Comparison of ENCODE assay signal across 22 cellular contexts in genomic region chr7:158403013-158403821, GRCh38.
"Had no signal": no experiment of that assay in that cellular context is flagged by ENCODE, and none has a peak within 500 bp of the region (broad histone marks: within the 10 kb centered on the region; RNA-seq: fewer than 3 reads in every experiment).

No MANE protein-coding gene starts in this region.

- H3K4me3 Mint-ChIP-seq: activated CD4-positive, alpha-beta T cell treated with anti-CD3 and anti-CD28 coated beads, Interleukin-2, amount 10 ng/mL, durations not matched to agents 7 days and 5 days; neural crest cell; stimulated activated naive CD8-positive, alpha-beta T cell treated with anti-CD3 and anti-CD28 coated beads, Interleukin-15, amount 100 ng/mL, for 72 hours; T-helper 17 cell had no signal

- FAIRE-seq: endometrium, frontal cortex, islet of Langerhans, pancreas had no signal

- DNase-seq: activated CD4-positive, alpha-beta T cell treated with anti-CD3 and anti-CD28 coated beads, Interleukin-2, amount 10 ng/mL, durations not matched to agents 7 days and 5 days; activated CD4-positive, CD25-positive, alpha-beta regulatory T cell; activated T-cell treated with anti-CD3 and anti-CD28 coated beads for 4 hours; amniotic stem cell; brain microvascular endothelial cell; cerebellar nuclear complex; heart right ventricle; left ventricle myocardium inferior; mesendoderm; pancreas; retina; stimulated activated CD4-positive, alpha-beta T cell treated with anti-CD3 and anti-CD28 coated beads, Interleukin-4, amount 100 ng/mL, for 4 hours; stimulated activated naive CD8-positive, alpha-beta T cell treated with anti-CD3 and anti-CD28 coated beads, Interleukin-15, amount 100 ng/mL, for 72 hours; T-helper 17 cell; testis had no signal

- H3K36me3 ChIP-seq: brain microvascular endothelial cell, heart right ventricle, left ventricle myocardium inferior, pancreas had no signal

- H3K27me3 Mint-ChIP-seq: activated CD4-positive, alpha-beta T cell treated with anti-CD3 and anti-CD28 coated beads, Interleukin-2, amount 10 ng/mL, durations not matched to agents 7 days and 5 days had no signal

- H3K9me3 ChIP-seq: pancreas, testis had no signal

- H3K27ac Mint-ChIP-seq: activated CD4-positive, alpha-beta T cell treated with anti-CD3 and anti-CD28 coated beads, Interleukin-2, amount 10 ng/mL, durations not matched to agents 7 days and 5 days; activated naive CD4-positive, alpha-beta T cell treated with anti-CD3 and anti-CD28 coated beads, Interleukin-2, amount 50 U/mL, for 72 hours; activated T-helper 2 cell treated with anti-CD3 and anti-CD28 coated beads, Interferon-gamma antibody, Interleukin-2, Interleukin-4, amounts not matched to agents 10 μg/mL and 5 μg/mL and 100 μg/mL, durations not matched to agents 14 hours and 24 hours and 36 hours; stimulated activated naive CD8-positive, alpha-beta T cell treated with anti-CD3 and anti-CD28 coated beads, Interleukin-15, amount 100 ng/mL, for 72 hours; T-helper 17 cell had no signal

- H3K4me1 ChIP-seq: heart right ventricle, left ventricle myocardium inferior, pancreas, testis had no signal

- H3K27me3 ChIP-seq: brain microvascular endothelial cell, pancreas, testis had no signal

- H3K4me1 Mint-ChIP-seq: activated CD4-positive, alpha-beta T cell treated with anti-CD3 and anti-CD28 coated beads, Interleukin-2, amount 10 ng/mL, durations not matched to agents 7 days and 5 days; stimulated activated naive CD8-positive, alpha-beta T cell treated with anti-CD3 and anti-CD28 coated beads, Interleukin-15, amount 100 ng/mL, for 72 hours; T-helper 17 cell had no signal

- H3K4me3 ChIP-seq: heart right ventricle, left ventricle myocardium inferior, pancreas, skin epidermis, testis had no signal

- H3K27ac ChIP-seq: brain microvascular endothelial cell, heart right ventricle, left ventricle myocardium inferior, pancreas, testis had no signal
